In genomic region chr18:35193313-35193712, GRCh38 we compare ENCODE assay signal across 34 cellular contexts. TPM values are rescaled to one million over a fixed set of nuclear protein-coding genes. Genes with fewer than 3 reads are reported as not detected.
DNase-seq lines count a peak whose midpoint lies in the region; TF ChIP-seq lines count a peak whose summit lies in the region.
"Had no signal": no experiment of that assay in that cellular context is flagged by ENCODE, and none has a peak within 500 bp of the region (broad histone marks: within the 10 kb centered on the region; RNA-seq: fewer than 3 reads in every experiment).

No MANE protein-coding gene starts in this region.

- H3K9me3 Mint-ChIP-seq in brain = no peaks in the 10 kb centered on the region
- H3K9me3 Mint-ChIP-seq: activated CD8-positive, alpha-beta T cell treated with anti-CD3 and anti-CD28 coated beads for 36 hours; activated naive CD4-positive, alpha-beta T cell treated with anti-CD3 and anti-CD28 coated beads for 36 hours; activated T-helper 1 cell treated with anti-CD3 and anti-CD28 coated beads, Interleukin-12 subunit alpha, Interleukin-12 subunit beta, Interleukin-2, Interleukin-4 antibody, amounts not matched to agents 30 ng/mL and 10 ng/mL and 1 ng/mL, durations not matched to agents 14 hours and 24 hours and 36 hours; dendritic cell treated with granulocyte-macrophage colony-stimulating factor and Interleukin-4, amounts not matched to agents 40 ng/mL and 50 ng/mL, for 4 days; memory B cell; nephron; stimulated activated naive B cell treated with anti-CD40 and anti-IgM and Interleukin-4, amounts not matched to agents 10 μg/mL and 1 μg/mL and 100 μg/mL, for 72 hours had no signal

- no peak for TF ChIP-seq POLR2A in sigmoid colon (IDR thresholded peaks at IDR 0.05)

- intact Hi-C loops in sigmoid colon (cut with DNase I) = no loop called here

- H3K27me3 ChIP-seq in sigmoid colon = no peaks in the 10 kb centered on the region
- H3K27me3 ChIP-seq: adrenal gland, body of pancreas, heart left ventricle, left lung, suprapubic skin, upper lobe of right lung had no signal

- no peak for TF ChIP-seq CTCF in brain (conservative IDR thresholded peaks at IDR 0.05)
- TF ChIP-seq CTCF in GM20000 (IDR thresholded peaks at IDR 0.05; ENCODE audit: extremely low read depth, missing control alignments) = no peak
- TF ChIP-seq CTCF in sigmoid colon (IDR thresholded peaks at IDR 0.05) = no peak

- peak overlapping the region in 3 of 5 experiments; percentile 15 to 71 (median 17) for H3K27ac Mint-ChIP-seq in brain
- H3K27ac Mint-ChIP-seq: activated CD4-positive, alpha-beta T cell treated with anti-CD3 and anti-CD28 coated beads for 36 hours; activated CD8-positive, alpha-beta T cell treated with anti-CD3 and anti-CD28 coated beads for 36 hours; activated naive CD4-positive, alpha-beta T cell treated with anti-CD3 and anti-CD28 coated beads for 36 hours; activated T-helper 1 cell treated with anti-CD3 and anti-CD28 coated beads, Interleukin-12 subunit alpha, Interleukin-12 subunit beta, Interleukin-2, Interleukin-4 antibody, amounts not matched to agents 30 ng/mL and 10 ng/mL and 1 ng/mL, durations not matched to agents 14 hours and 24 hours and 36 hours; dendritic cell treated with granulocyte-macrophage colony-stimulating factor and Interleukin-4, amounts not matched to agents 40 ng/mL and 50 ng/mL, for 4 days; memory B cell; nephron; stimulated activated naive B cell treated with anti-CD40 and anti-IgM and Interleukin-4, amounts not matched to agents 10 μg/mL and 1 μg/mL and 100 μg/mL, for 72 hours had no signal

- no peaks in the 10 kb centered on the region for H3K9me3 ChIP-seq in sigmoid colon
- H3K9me3 ChIP-seq: adrenal gland, body of pancreas, heart left ventricle, left lung, suprapubic skin, upper lobe of right lung had no signal

- H3K4me1 ChIP-seq in sigmoid colon = peaks cover 0 to 5% (median 0%) of the 10 kb centered on the region in 4 donors
- H3K4me1 ChIP-seq: adrenal gland, body of pancreas, heart left ventricle, left lung, suprapubic skin, upper lobe of right lung had no signal

- H3K36me3 Mint-ChIP-seq in brain = no peaks in the 10 kb centered on the region
- H3K36me3 Mint-ChIP-seq: memory B cell; stimulated activated naive B cell treated with anti-CD40 and anti-IgM and Interleukin-4, amounts not matched to agents 10 μg/mL and 1 μg/mL and 100 μg/mL, for 72 hours had no signal

- TF ChIP-seq EP300 in sigmoid colon (IDR thresholded peaks at IDR 0.05) = no peak

- no peak overlapping the region for H3K4me3 Mint-ChIP-seq in brain
- H3K4me3 Mint-ChIP-seq: activated CD4-positive, alpha-beta T cell treated with anti-CD3 and anti-CD28 coated beads for 36 hours; activated CD8-positive, alpha-beta T cell treated with anti-CD3 and anti-CD28 coated beads for 36 hours; activated naive CD4-positive, alpha-beta T cell treated with anti-CD3 and anti-CD28 coated beads for 36 hours; activated T-helper 1 cell treated with anti-CD3 and anti-CD28 coated beads, Interleukin-12 subunit alpha, Interleukin-12 subunit beta, Interleukin-2, Interleukin-4 antibody, amounts not matched to agents 30 ng/mL and 10 ng/mL and 1 ng/mL, durations not matched to agents 14 hours and 24 hours and 36 hours; dendritic cell treated with granulocyte-macrophage colony-stimulating factor and Interleukin-4, amounts not matched to agents 40 ng/mL and 50 ng/mL, for 4 days; memory B cell; nephron; stimulated activated naive B cell treated with anti-CD40 and anti-IgM and Interleukin-4, amounts not matched to agents 10 μg/mL and 1 μg/mL and 100 μg/mL, for 72 hours had no signal

- 23 to 43% methylated on average over 1 of the region's 1 CpG for WGBS in sigmoid colon, 2 donors

- H3K36me3 ChIP-seq in sigmoid colon = no peaks in the 10 kb centered on the region
- H3K36me3 ChIP-seq: adrenal gland, heart left ventricle, left lung, suprapubic skin, upper lobe of right lung had no signal

- peak; percentile 68 for DNase-seq in NCI-H187 treated with DMSO at 0.1 percent for 48 hours (lab: John Stamatoyannopoulos, UW)
- no peak for DNase-seq in NCI-H187 (lab: John Stamatoyannopoulos, UW)
- peak; percentile 97 for DNase-seq in NCI-H1092 treated with DMSO at 0.1 percent for 48 hours (lab: John Stamatoyannopoulos, UW)
- peak; percentile 62 for DNase-seq in NCI-H345 (lab: John Stamatoyannopoulos, UW)
- no peak for DNase-seq in GM20000 (ENCODE audit: low spot score)
- DNase-seq in sigmoid colon = no peak
- no peak for DNase-seq in T-helper 1 cell
- DNase-seq: 8988T; activated CD4-positive, alpha-beta T cell treated with anti-CD3 and anti-CD28 coated beads for 36 hours; activated CD8-positive, alpha-beta memory T cell treated with anti-CD3 and anti-CD28 coated beads, Interleukin-2, amount 50 U/mL, for 48 hours; activated CD8-positive, alpha-beta T cell treated with anti-CD3 and anti-CD28 coated beads for 36 hours; activated naive CD4-positive, alpha-beta T cell treated with anti-CD3 and anti-CD28 coated beads for 36 hours; adrenal gland; body of pancreas; C1 segment of cervical spinal cord; foreskin fibroblast; GM23248; heart left ventricle; islet precursor cell; left lung; MM.1S; NCI-H1694 treated with DMSO at 0.1 percent for 48 hours; stimulated activated naive B cell treated with anti-CD40 and anti-IgM and Interleukin-4, amounts not matched to agents 10 μg/mL and 1 μg/mL and 100 μg/mL, for 72 hours; SW 1271; T1000; upper lobe of right lung had no signal

- H3K27ac ChIP-seq in sigmoid colon = no peak overlapping the region
- H3K27ac ChIP-seq: adrenal gland, body of pancreas, GM23248, heart left ventricle, KMS-11, left lung, suprapubic skin, upper lobe of right lung, VCaP had no signal

- H3K4me3 ChIP-seq in sigmoid colon = no peak overlapping the region
- H3K4me3 ChIP-seq: adrenal gland, body of pancreas, GM23248, heart left ventricle, left lung, suprapubic skin, upper lobe of right lung had no signal

- H3K4me1 Mint-ChIP-seq in brain = peaks cover 58% of the 10 kb centered on the region
- H3K4me1 Mint-ChIP-seq: activated CD4-positive, alpha-beta T cell treated with anti-CD3 and anti-CD28 coated beads for 36 hours had no signal

- no peaks in the 10 kb centered on the region for H3K27me3 Mint-ChIP-seq in brain
- H3K27me3 Mint-ChIP-seq: activated CD4-positive, alpha-beta T cell treated with anti-CD3 and anti-CD28 coated beads for 36 hours; activated CD8-positive, alpha-beta T cell treated with anti-CD3 and anti-CD28 coated beads for 36 hours; dendritic cell treated with granulocyte-macrophage colony-stimulating factor and Interleukin-4, amounts not matched to agents 40 ng/mL and 50 ng/mL, for 4 days; memory B cell; stimulated activated naive B cell treated with anti-CD40 and anti-IgM and Interleukin-4, amounts not matched to agents 10 μg/mL and 1 μg/mL and 100 μg/mL, for 72 hours had no signal

RNA-seq across cellular contexts. Expression of gene ZNF397, which starts 47.5 kb away (rescaled TPM):
- polyA plus RNA-seq in brain (ENCODE audit: insufficient read depth, low read depth, low replicate concordance) (18.9 TPM), sigmoid colon (10 to 100 TPM in 1 of 3 donors, 1 to 10 TPM in 2; 7.8 to 14.7 (median 8.3) TPM)
- total RNA-seq in sigmoid colon = 10 to 100 TPM; 25.5 to 33.2 (median 31.5) TPM

Comparison
In these comparisons a context has a peak if more than half of its experiments do, and no peak if none do; other contexts are left out.
1. DNase-seq: peak in NCI-H187 treated with DMSO at 0.1 percent for 48 hours (single experiment), NCI-H1092 treated with DMSO at 0.1 percent for 48 hours (single experiment) and NCI-H345 (single experiment); none in NCI-H187 (0 of 2), GM20000 (single experiment), sigmoid colon (single experiment) and T-helper 1 cell (0 of 5).